ENCODE assay signal across 10 cellular contexts in genomic region chr1:151994956-151995355, GRCh38. TPM values are rescaled to one million over a fixed set of nuclear protein-coding genes. Genes with fewer than 3 reads are reported as not detected.
DNase-seq lines count a peak whose midpoint lies in the region; ATAC-seq, FAIRE-seq and TF ChIP-seq lines count a peak whose summit lies in the region.
"Had no signal": no experiment of that assay in that cellular context is flagged by ENCODE, and none has a peak within 500 bp of the region (broad histone marks: within the 10 kb centered on the region; RNA-seq: fewer than 3 reads in every experiment).

No MANE protein-coding gene starts in this region.

- peaks cover 9% of the 10 kb centered on the region for H3K4me1 ChIP-seq in prostate gland (replicated peaks)

- no peaks in the 10 kb centered on the region for H3K27me3 ChIP-seq in H7 (ENCODE audit: control insufficient read depth, insufficient read depth, low read length)
- H3K27me3 ChIP-seq in prostate gland (replicated peaks; ENCODE audit: insufficient read depth) = no peaks in the 10 kb centered on the region

- TF ChIP-seq POLR2A in prostate gland (IDR thresholded peaks at IDR 0.05) = no peak
- TF ChIP-seq POLR2A in GM12891 (IDR thresholded peaks at IDR 0.05; ENCODE audit: low read depth, low read length) = no peak

- no peaks in the 10 kb centered on the region for H3K36me3 ChIP-seq in H7 (replicated peaks; ENCODE audit: control insufficient read depth, insufficient read depth, low read length)
- no peaks in the 10 kb centered on the region for H3K36me3 ChIP-seq in prostate gland

- WGBS in prostate gland = 73% methylated on average over 6 of the region's 6 CpGs

- peaks cover 15% of the 10 kb centered on the region for H3K36me3 Mint-ChIP-seq in activated naive CD8-positive, alpha-beta T cell treated with anti-CD3 and anti-CD28 coated beads, Interleukin-2, amount 10 ng/mL, durations not matched to agents 7 days and 5 days

- DNase-seq in H7 = peak; percentile 55
- no peak for DNase-seq in activated naive CD8-positive, alpha-beta T cell treated with anti-CD3 and anti-CD28 coated beads, Interleukin-2, amount 10 ng/mL, durations not matched to agents 7 days and 5 days
- peak; percentile 98 for DNase-seq in kidney tubule cell (ENCODE audit: low spot score)
- DNase-seq in prostate gland (ENCODE audit: low spot score) = no peak
- DNase-seq in GM12891 (ENCODE audit: insufficient read length, low spot score) = no peak
- DNase-seq in HuH-7 (ENCODE audit: low spot score) = no peak
- DNase-seq: foreskin melanocyte, NCI-H1694 treated with DMSO at 0.1 percent for 48 hours had no signal

- POLR2A ChIA-PET in activated naive CD8-positive, alpha-beta T cell treated with anti-CD3 and anti-CD28 coated beads, Interleukin-2, amount 10 ng/mL, durations not matched to agents 7 days and 5 days (lab: Charles Lee) = interaction anchor here (1.6 to 3.9 kb wide), 2 partner anchors 11 to 100 kb away, joined by 3 to 26 read pairs; no protein-coding TSS in a partner anchor

- H3K27ac ChIP-seq in prostate gland = no peak overlapping the region

- H3K4me3 Mint-ChIP-seq in activated naive CD8-positive, alpha-beta T cell treated with anti-CD3 and anti-CD28 coated beads, Interleukin-2, amount 10 ng/mL, durations not matched to agents 7 days and 5 days = peak overlapping the region; percentile 35

- no peak for ATAC-seq in activated naive CD8-positive, alpha-beta T cell treated with anti-CD3 and anti-CD28 coated beads, Interleukin-2, amount 10 ng/mL, durations not matched to agents 7 days and 5 days (ENCODE audit: low read depth)
- ATAC-seq in HG03175 (IDR thresholded peaks at IDR 0.05; ENCODE audit: unreplicated experiment) = no peak

- intact Hi-C loops in prostate gland (cut with DNase I) = no loop called here

- no peak for TF ChIP-seq CTCF in prostate gland (IDR thresholded peaks at IDR 0.05)

- H3K27ac Mint-ChIP-seq in activated naive CD8-positive, alpha-beta T cell treated with anti-CD3 and anti-CD28 coated beads, Interleukin-2, amount 10 ng/mL, durations not matched to agents 7 days and 5 days = no peak overlapping the region

- H3K4me1 Mint-ChIP-seq in activated naive CD8-positive, alpha-beta T cell treated with anti-CD3 and anti-CD28 coated beads, Interleukin-2, amount 10 ng/mL, durations not matched to agents 7 days and 5 days = peaks cover 27% of the 10 kb centered on the region

- no peaks in the 10 kb centered on the region for H3K9me3 Mint-ChIP-seq in activated naive CD8-positive, alpha-beta T cell treated with anti-CD3 and anti-CD28 coated beads, Interleukin-2, amount 10 ng/mL, durations not matched to agents 7 days and 5 days

- H3K27me3 Mint-ChIP-seq in activated naive CD8-positive, alpha-beta T cell treated with anti-CD3 and anti-CD28 coated beads, Interleukin-2, amount 10 ng/mL, durations not matched to agents 7 days and 5 days = peaks cover 23% of the 10 kb centered on the region

- H3K9me3 ChIP-seq in prostate gland = no peaks in the 10 kb centered on the region

- FAIRE-seq in A204.1 (lab: Jason Lieb, UNC) (peak; percentile 92), GM12891 (lab: Jason Lieb, UNC) (no peak)

- no peak overlapping the region for H3K4me3 ChIP-seq in H7 (ENCODE audit: insufficient read depth, low read depth, low read length)
- no peak overlapping the region for H3K4me3 ChIP-seq in prostate gland

TF ChIP-seq in GM12891, 5 proteins besides CTCF, POLR2A, EP300 and RAD21:
- TF ChIP-seq POLR2AphosphoS5 (IDR thresholded peaks at IDR 0.05; ENCODE audit: low read depth, low read length) = no peak
- no peak for TF ChIP-seq SPI1 (IDR thresholded peaks at IDR 0.05; ENCODE audit: low read depth, low read length)
- TF ChIP-seq TAF1 (IDR thresholded peaks at IDR 0.05; ENCODE audit: low read depth, low read length) = no peak
- TF ChIP-seq PAX5 (IDR thresholded peaks at IDR 0.05; ENCODE audit: insufficient read depth, low read length, severe bottlenecking) = no peak
- TF ChIP-seq POU2F2 (IDR thresholded peaks at IDR 0.05; ENCODE audit: low read depth, low read length) = no peak

RNA-seq across cellular contexts. Expression of gene S100A10, which starts 1.3 kb away (rescaled TPM):
- 102 and 116 TPM in 2 replicates for total RNA-seq in H7 (2014; rRNA removed; shearing (Covaris generic))
- 100 to 1,000 TPM; 529 to 544 TPM for total RNA-seq in activated naive CD8-positive, alpha-beta T cell treated with anti-CD3 and anti-CD28 coated beads, Interleukin-2, amount 10 ng/mL, durations not matched to agents 7 days and 5 days
- 10 to 100 TPM; 61.7 to 72.1 TPM for total RNA-seq in prostate gland
- polyA plus RNA-seq in GM12891 (2012; ENCODE audit: low read depth, missing spikeins) = 0.64 TPM

RNA-seq across cellular contexts. Expression of gene S100A11, which starts 41.8 kb away (rescaled TPM):
- total RNA-seq in H7 (2014; rRNA removed; shearing (Covaris generic)) = 474 and 597 TPM in 2 replicates
- 100 to 1,000 TPM; 241 to 262 TPM for total RNA-seq in activated naive CD8-positive, alpha-beta T cell treated with anti-CD3 and anti-CD28 coated beads, Interleukin-2, amount 10 ng/mL, durations not matched to agents 7 days and 5 days
- total RNA-seq in prostate gland = 100 to 1,000 TPM; 253 to 351 TPM
- 49.0 TPM for polyA plus RNA-seq in GM12891 (2012; ENCODE audit: low read depth, missing spikeins)

Comparison
In these comparisons a context has a peak if more than half of its experiments do, and no peak if none do; other contexts are left out.
1. DNase-seq: peak in H7 (single experiment) and kidney tubule cell (single experiment); none in activated naive CD8-positive, alpha-beta T cell treated with anti-CD3 and anti-CD28 coated beads, Interleukin-2, amount 10 ng/mL, durations not matched to agents 7 days and 5 days (single experiment), prostate gland (single experiment), GM12891 (single experiment) and HuH-7 (single experiment).